Comparison of ENCODE assay signal across 9 cellular contexts in genomic region chr11:33970984-33971466, GRCh38.
DNase-seq lines count a peak whose midpoint lies in the region; ATAC-seq, FAIRE-seq and TF ChIP-seq lines count a peak whose summit lies in the region.
"Had no signal": no experiment of that assay in that cellular context is flagged by ENCODE, and none has a peak within 500 bp of the region (broad histone marks: within the 10 kb centered on the region; RNA-seq: fewer than 3 reads in every experiment).

No MANE protein-coding gene starts in this region.

- H3K9me1 ChIP-seq in IMR-90 (ENCODE audit: insufficient read depth, low read length), result no peaks in the 10 kb centered on the region

- 21% methylated on average over 8 of the region's 8 CpGs for WGBS in A549 (ENCODE audit: missing lambda C conversion rate)
- WGBS in IMR-90 (ENCODE audit: extremely low coverage in 2 of 2, insufficient read length in 1 of 2), 2 experiments, result 67% methylated on average over 1 of the region's 8 CpGs; no CpG with 5 or more reads in 1 of the 2 experiments
- 14% methylated on average over 7 of the region's 8 CpGs for WGBS in HepG2 (ENCODE audit: low lambda C conversion rate)
- 21 to 22% methylated on average over 4 to 8 of the region's 8 CpGs for WGBS in transverse colon (ENCODE audit: low coverage in 1 of 2), 2 donors

- H3K79me2 ChIP-seq in OCI-LY1 (ENCODE audit: insufficient read depth, low read length) (no peaks in the 10 kb centered on the region), HepG2 (ENCODE audit: insufficient read depth, low read length) (no peaks in the 10 kb centered on the region)

- in situ Hi-C loops in IMR-90 (cut with MboI; ENCODE audit: low sequenced_read_pairs) (no loop called here), HepG2 (cut with HindIII; ENCODE audit: extremely low pct_ligation_motif_present, low pct_unique_long_range_greater_than_20kb) (no loop called here), transverse colon (cut with MboI; ENCODE audit: low pct_ligation_motif_present in 1 of 4, low pct_unique_long_range_greater_than_20kb in 1 of 4, low sequenced_read_pairs in 3 of 4) (loop anchor here in 2 of 4 donors (5.0 to 10.0 kb wide), 2 partner anchors 114 to 116 kb away; no protein-coding TSS in a partner anchor)

- H3K79me1 ChIP-seq in IMR-90 (ENCODE audit: low read depth in 1 of 2, low read length in 2 of 2), result no peaks in the 10 kb centered on the region

- H3K36me3 ChIP-seq in IMR-90 (ENCODE audit: control insufficient read depth, insufficient read depth, low read length) (no peaks in the 10 kb centered on the region), OCI-LY1 (ENCODE audit: insufficient read depth, low read length) (no peaks in the 10 kb centered on the region), colonic mucosa (no peaks in the 10 kb centered on the region), HepG2 (replicated peaks in 1 of 2; ENCODE audit: control insufficient read depth in 1 of 2, insufficient read depth in 2 of 2, low read length in 2 of 2) (no peaks in the 10 kb centered on the region), transverse colon (no peaks in the 10 kb centered on the region)

- no peak overlapping the region for H3K4ac ChIP-seq in IMR-90 (ENCODE audit: low read depth, low read length)

- H3K9me2 ChIP-seq in OCI-LY1 (ENCODE audit: low read depth, low read length), result no peaks in the 10 kb centered on the region

- H3K14ac ChIP-seq in IMR-90 (replicated peaks; ENCODE audit: low read depth, low read length), result no peak overlapping the region

- no TSS peak for BruUV-seq in IMR-90 (replicated peaks; lab: Mats Ljungman, UMichigan)
- BruUV-seq in HepG2 (replicated peaks; lab: Mats Ljungman, UMichigan), result no TSS peak

- TF ChIP-seq RAD21 in A549 (conservative IDR thresholded peaks at IDR 0.05 in 1 of 2, IDR thresholded peaks at IDR 0.05 in 1 of 2), result peak; percentile 84 to 92
- TF ChIP-seq RAD21 in IMR-90 (IDR thresholded peaks at IDR 0.05; ENCODE audit: low read length), result peak; percentile 70
- TF ChIP-seq RAD21 in HepG2 (CRISPR knock-in tag; IDR thresholded peaks at IDR 0.05), result peak; percentile 66

- no peak overlapping the region for H3K18ac ChIP-seq in IMR-90 (ENCODE audit: low read depth, low read length)

- no peak overlapping the region for H3K4me3 ChIP-seq in A549
- no peak overlapping the region for H3K4me3 ChIP-seq in IMR-90 (ENCODE audit: insufficient read depth, low read depth, low read length)
- H3K4me3 ChIP-seq in OCI-LY1 (ENCODE audit: low read depth, low read length, poor library complexity, severe bottlenecking), result no peak overlapping the region
- no peak overlapping the region for H3K4me3 ChIP-seq in colonic mucosa
- H3K4me3 ChIP-seq in HepG2 (replicated peaks in 1 of 3; ENCODE audit: insufficient read depth in 1 of 3, low read depth in 2 of 3, low read length in 3 of 3), result no peak overlapping the region
- H3K4me3 ChIP-seq in transverse colon, result no peak overlapping the region

- H2BK5ac ChIP-seq in IMR-90 (ENCODE audit: low read depth, low read length, poor library complexity, severe bottlenecking), result no peak overlapping the region

- intact Hi-C loops in IMR-90 (cut with micrococcal nuclease), result loop anchor here (1.0 kb wide), 1 partner anchor 113 kb away; no protein-coding TSS in a partner anchor
- intact Hi-C loops in colonic mucosa (cut with DNase I), result loop anchor here (5.0 kb wide), 1 partner anchor 114 kb away; no protein-coding TSS in a partner anchor
- intact Hi-C loops in HepG2 (cut with micrococcal nuclease; ENCODE audit: unreplicated experiment), result loop anchor here (1.0 kb wide), 3 partner anchors 114 to 163 kb away; no protein-coding TSS in a partner anchor
- intact Hi-C loops in transverse colon (cut with DNase I; ENCODE audit: low total_unique reads), result loop anchor here (5.0 kb wide), 1 partner anchor 114 kb away; no protein-coding TSS in a partner anchor

- TF ChIP-seq POLR2A in A549 (IDR thresholded peaks at IDR 0.05; ENCODE audit: low read length) (no peak), IMR-90 (IDR thresholded peaks at IDR 0.05; ENCODE audit: low read depth, low read length) (no peak), HepG2 (IDR thresholded peaks at IDR 0.05; ENCODE audit: insufficient read depth in 1 of 2, low read depth in 2 of 2, low read length in 2 of 2) (no peak), transverse colon (IDR thresholded peaks at IDR 0.05) (no peak)

- no peak overlapping the region for H4K91ac ChIP-seq in IMR-90 (ENCODE audit: insufficient read depth, low read depth, low read length)

- CTCF ChIA-PET in A549 (lab: Yijun Ruan, JAX), result interaction anchor here (0.6 to 15.6 kb wide), 46 partner anchors 8 to 699 kb away, joined by 3 to 245 read pairs (median 5); no protein-coding TSS in a partner anchor
- CTCF ChIA-PET in IMR-90 (lab: Yijun Ruan, JAX), result interaction anchor here (0.8 to 1.4 kb wide), 4 partner anchors 11 to 163 kb away, joined by 3 to 5 read pairs (median 4); no protein-coding TSS in a partner anchor
- CTCF ChIA-PET in HepG2 (lab: Yijun Ruan, JAX; ENCODE audit: low intra/inter-chr PET ratio, low total read pairs), result interaction anchor here (1.5 to 2.3 kb wide), 2 partner anchors 113 to 135 kb away, joined by 6 to 31 read pairs; no protein-coding TSS in a partner anchor

- H2AFZ ChIP-seq in IMR-90 (replicated peaks; ENCODE audit: low read length, poor library complexity) (no peak overlapping the region), OCI-LY1 (ENCODE audit: low read length) (no peak overlapping the region), HepG2 (ENCODE audit: low read length) (no peak overlapping the region)

- peaks cover 26% of the 10 kb centered on the region for H3K27me3 ChIP-seq in IMR-90 (ENCODE audit: control insufficient read depth, insufficient read depth, low read length)
- H3K27me3 ChIP-seq in OCI-LY1 (ENCODE audit: insufficient read depth, low read length), result no peaks in the 10 kb centered on the region
- H3K27me3 ChIP-seq in colonic mucosa, result no peaks in the 10 kb centered on the region
- H3K27me3 ChIP-seq in HepG2 (ENCODE audit: control insufficient read depth in 1 of 2, insufficient read depth in 2 of 2, low read length in 2 of 2), result peaks cover 2 to 10% of the 10 kb centered on the region in 2 experiments; a peak in 3 of 5 replicates
- peaks cover 4% of the 10 kb centered on the region for H3K27me3 ChIP-seq in transverse colon

- H4K20me1 ChIP-seq in IMR-90 (ENCODE audit: insufficient read depth, low read length), result no peaks in the 10 kb centered on the region
- no peaks in the 10 kb centered on the region for H4K20me1 ChIP-seq in OCI-LY1 (ENCODE audit: insufficient read depth, low read length)
- H4K20me1 ChIP-seq in HepG2 (ENCODE audit: insufficient read depth, low read length), result no peaks in the 10 kb centered on the region

- peak; percentile 80 for FAIRE-seq in A549 (lab: Jason Lieb, UNC)
- peak; percentile 84 for FAIRE-seq in HepG2 (lab: Jason Lieb, UNC)

- H3K4me1 ChIP-seq in A549, result no peaks in the 10 kb centered on the region
- H3K4me1 ChIP-seq in IMR-90 (ENCODE audit: control insufficient read depth, insufficient read depth, low read length), result no peaks in the 10 kb centered on the region
- no peaks in the 10 kb centered on the region for H3K4me1 ChIP-seq in OCI-LY1 (ENCODE audit: insufficient read depth, low read length, severe bottlenecking)
- no peaks in the 10 kb centered on the region for H3K4me1 ChIP-seq in colonic mucosa
- peaks cover 7% of the 10 kb centered on the region; the same call in 1 of the 2 replicates for H3K4me1 ChIP-seq in HepG2 (ENCODE audit: insufficient read depth, low read length)
- H3K4me1 ChIP-seq in transverse colon, result peaks cover 0 to 4% (median 0%) of the 10 kb centered on the region in 4 donors

- POLR2A ChIA-PET in A549 (lab: Yijun Ruan, JAX) (no interaction called here), IMR-90 (lab: Charles Lee; ENCODE audit: unreplicated experiment) (interaction anchor here (0.5 kb wide), 1 partner anchor 67 kb away, joined by 5 read pairs; no protein-coding TSS in a partner anchor), HepG2 (lab: Yijun Ruan, JAX) (no interaction called here)

- peak; percentile 89 to 97 for ATAC-seq in A549
- peak; percentile 93 for ATAC-seq in IMR-90 (ENCODE audit: low read depth)
- peak; percentile 97 for ATAC-seq in HepG2
- ATAC-seq: naive thymus-derived CD8-positive, alpha-beta T cell had no signal

- H3K9me3 ChIP-seq in A549 (no peaks in the 10 kb centered on the region), IMR-90 (ENCODE audit: control insufficient read depth, insufficient read depth, low read length) (no peaks in the 10 kb centered on the region), OCI-LY1 (ENCODE audit: low read length) (no peaks in the 10 kb centered on the region), colonic mucosa (no peaks in the 10 kb centered on the region), HepG2 (ENCODE audit: low read length) (no peaks in the 10 kb centered on the region), transverse colon (no peaks in the 10 kb centered on the region)

- dilution Hi-C loops in IMR-90 (cut with HindIII; ENCODE audit: low sequenced_read_pairs, unreplicated experiment), result no loop called here

- H3K27ac ChIP-seq in A549, result no peak overlapping the region
- H3K27ac ChIP-seq in IMR-90 (ENCODE audit: insufficient read depth, low read length), result no peak overlapping the region
- H3K27ac ChIP-seq in OCI-LY1 (ENCODE audit: low read depth, low read length, poor library complexity, severe bottlenecking), result no peak overlapping the region
- no peak overlapping the region for H3K27ac ChIP-seq in colonic mucosa
- no peak overlapping the region for H3K27ac ChIP-seq in HepG2 (ENCODE audit: extremely low read length, insufficient read depth, low read length)
- H3K27ac ChIP-seq in transverse colon, result no peak overlapping the region

- no peak overlapping the region for H2BK20ac ChIP-seq in IMR-90 (ENCODE audit: low read depth, low read length)

- no peak overlapping the region for H2BK120ac ChIP-seq in IMR-90 (ENCODE audit: low read depth, low read length)

- TF ChIP-seq EP300 in A549 (IDR thresholded peaks at IDR 0.05) (no peak), HepG2 (IDR thresholded peaks at IDR 0.05; ENCODE audit: low read depth in 2 of 2, low read length in 2 of 2) (no peak), HepG2 (CRISPR knock-in tag; IDR thresholded peaks at IDR 0.05; ENCODE audit: borderline replicate concordance) (no peak), transverse colon (IDR thresholded peaks at IDR 0.05; ENCODE audit: low read depth) (no peak)

- DNase-seq in A549 (ENCODE audit: low read depth in 1 of 2, low spot score in 1 of 2), result peak; percentile 55 to 66
- DNase-seq in GM03348 (ENCODE audit: low spot score), result peak; percentile 83
- peak; percentile 50 for DNase-seq in IMR-90
- peak; percentile 37 for DNase-seq in colonic mucosa
- peak; percentile 46 for DNase-seq in HepG2 (ENCODE audit: low spot score)
- peak; percentile 32 for DNase-seq in transverse colon
- DNase-seq in activated effector memory CD4-positive, alpha-beta T cell treated with Interleukin-2 at 50 U/mL for 16 hours, result no peak

- no peak overlapping the region for H2BK15ac ChIP-seq in IMR-90 (ENCODE audit: low read depth, low read length)

- H2AK9ac ChIP-seq in IMR-90 (replicated peaks; ENCODE audit: low read depth, low read length, poor library complexity), result no peak overlapping the region

- H3K9ac ChIP-seq in IMR-90 (ENCODE audit: low read depth, low read length) (no peak overlapping the region), OCI-LY1 (ENCODE audit: low read length) (no peak overlapping the region), colonic mucosa (ENCODE audit: low read depth in 2 of 2, low read length in 2 of 2) (no peak overlapping the region), HepG2 (ENCODE audit: insufficient read depth, low read depth, low read length) (no peak overlapping the region)

- no peak overlapping the region for H3K4me2 ChIP-seq in A549
- H3K4me2 ChIP-seq in IMR-90 (ENCODE audit: low read depth, low read length), result no peak overlapping the region
- H3K4me2 ChIP-seq in OCI-LY1 (ENCODE audit: low read length), result no peak overlapping the region
- peak overlapping the region; percentile 54 for H3K4me2 ChIP-seq in HepG2 (ENCODE audit: low read depth, low read length)

- H4K5ac ChIP-seq in IMR-90 (ENCODE audit: low read depth, low read length), result no peak overlapping the region

- no peaks in the 10 kb centered on the region for H3F3A ChIP-seq in OCI-LY1 (ENCODE audit: insufficient read depth, low read length)

- H3K56ac ChIP-seq in IMR-90 (ENCODE audit: extremely low read depth, insufficient read depth, low read length), result no peak overlapping the region

- peak; percentile 76 for TF ChIP-seq CTCF in A549 (IDR thresholded peaks at IDR 0.05)
- peak; percentile 62 for TF ChIP-seq CTCF in IMR-90 (conservative IDR thresholded peaks at IDR 0.05; ENCODE audit: low read depth, low read length)
- peak; percentile 51; the same call in 1 of the 2 replicates for TF ChIP-seq CTCF in OCI-LY1 (IDR thresholded peaks at IDR 0.05; ENCODE audit: low read length)
- TF ChIP-seq CTCF in colonic mucosa (IDR thresholded peaks at IDR 0.05), result peak; percentile 36
- TF ChIP-seq CTCF in HepG2 (CRISPR knock-in tag; IDR thresholded peaks at IDR 0.05), result peak; percentile 84
- peak; percentile 43 to 60 (median 49) for TF ChIP-seq CTCF in transverse colon (IDR thresholded peaks at IDR 0.05)

- no peak overlapping the region for H2AK5ac ChIP-seq in IMR-90 (ENCODE audit: low read depth, low read length)

- no peak overlapping the region for H3K23ac ChIP-seq in IMR-90 (ENCODE audit: low read depth, low read length)

- no peak overlapping the region for H4K8ac ChIP-seq in IMR-90 (ENCODE audit: low read depth in 2 of 2, low read length in 2 of 2)

Comparison
In these comparisons a context has a peak if more than half of its experiments do, and no peak if none do; other contexts are left out.
1. Of the 38 proteins assayed by ChIP-seq in both HepG2 and A549: peak only in HepG2: none; only in A549: MAFK; in both: CTCF, RAD21 and SMC3; in neither: 33; mixed calls (peak in some experiments, not most) for 1.